In the genomic region with DNA sequence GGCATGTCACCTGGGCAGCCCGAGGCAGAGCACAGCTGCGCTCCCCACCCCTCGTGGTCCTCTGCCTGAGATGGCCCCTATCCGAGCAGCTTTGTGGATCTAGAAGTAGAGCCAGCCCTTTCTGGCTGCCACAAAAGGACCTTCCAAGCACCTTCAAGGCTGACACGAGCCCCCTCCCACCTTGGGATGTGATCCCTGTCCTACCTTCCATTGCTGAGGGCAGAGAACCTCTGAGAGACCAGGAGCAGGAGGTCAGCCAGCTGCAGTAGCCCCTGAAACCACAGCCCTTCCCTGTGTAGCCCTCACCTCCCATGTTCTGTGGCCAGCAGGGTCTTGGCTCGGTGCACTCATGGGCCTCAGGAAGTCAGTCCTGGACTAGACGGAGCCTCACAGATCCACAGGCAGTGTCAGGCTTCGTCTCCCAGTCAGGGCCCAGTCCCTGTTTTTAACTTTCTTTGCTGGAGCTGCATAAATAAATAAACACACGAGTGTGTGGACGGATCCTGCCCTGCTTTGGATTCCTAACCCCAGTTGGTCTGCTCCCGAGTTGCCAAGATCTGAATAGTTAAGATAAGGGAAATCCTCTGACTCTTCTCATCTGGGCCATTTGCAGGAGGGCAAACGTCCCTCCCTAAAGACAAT, we compare ENCODE assay signal across 17 cellular contexts.
"Had no signal": no experiment of that assay in that cellular context is flagged by ENCODE, and none has a peak within 500 bp of the region (broad histone marks: within the 10 kb centered on the region; RNA-seq: fewer than 3 reads in every experiment).

No MANE protein-coding gene starts in this region.

- H3K4me1 Mint-ChIP-seq: activated T-helper 17 cell treated with anti-CD3 and anti-CD28 coated beads, Interleukin-2, amount 50 U/mL, for 72 hours; T-cell had no signal

- H3K4me3 ChIP-seq: left ventricle myocardium inferior, right atrium auricular region, skin epidermis, tibial nerve had no signal

- DNase-seq: activated CD4-positive, alpha-beta T cell treated with anti-CD3 and anti-CD28 coated beads, Interleukin-2, amount 50 U/mL, for 48 hours; activated naive CD4-positive, alpha-beta T cell treated with anti-CD3 and anti-CD28 coated beads for 36 hours; hippocampal formation; kidney; left ventricle myocardium inferior; stimulated activated CD4-positive, alpha-beta T cell treated with anti-CD3 and anti-CD28 coated beads, Interleukin-4, amount 100 ng/mL, for 24 hours; stimulated activated naive CD4-positive, alpha-beta T cell; T-cell; T-helper 9 cell had no signal

- H3K9me3 ChIP-seq: left ventricle myocardium inferior, right atrium auricular region, tibial nerve had no signal

- H3K36me3 ChIP-seq: left ventricle myocardium inferior, right atrium auricular region, tibial nerve had no signal

- H3K4me1 ChIP-seq: left ventricle myocardium inferior, right atrium auricular region, tibial nerve had no signal

- H3K27ac Mint-ChIP-seq: activated naive CD4-positive, alpha-beta T cell treated with anti-CD3 and anti-CD28 coated beads for 36 hours; activated T-helper 17 cell treated with anti-CD3 and anti-CD28 coated beads, Interleukin-2, amount 50 U/mL, for 72 hours; nephron; progenitor cell of endocrine pancreas; T-cell had no signal

- FAIRE-seq: colon, kidney had no signal

- H3K27me3 ChIP-seq: right atrium auricular region, tibial nerve had no signal

- ATAC-seq: activated T-helper 17 cell treated with anti-CD3 and anti-CD28 coated beads, Interleukin-2, amount 50 U/mL, for 72 hours; esophagus mucosa; T-cell had no signal

- H3K9me3 Mint-ChIP-seq: activated naive CD4-positive, alpha-beta T cell treated with anti-CD3 and anti-CD28 coated beads for 36 hours; activated T-helper 17 cell treated with anti-CD3 and anti-CD28 coated beads, Interleukin-2, amount 50 U/mL, for 72 hours; nephron; T-cell had no signal

- H3K27ac ChIP-seq: left ventricle myocardium inferior, right atrium auricular region, skin epidermis, tibial nerve had no signal

- H3K4me3 Mint-ChIP-seq: activated naive CD4-positive, alpha-beta T cell treated with anti-CD3 and anti-CD28 coated beads for 36 hours; activated T-helper 17 cell treated with anti-CD3 and anti-CD28 coated beads, Interleukin-2, amount 50 U/mL, for 72 hours; nephron; T-cell had no signal

- H3K36me3 Mint-ChIP-seq: T-cell had no signal
